ENCODE assay signal across 23 cellular contexts in the genomic region with DNA sequence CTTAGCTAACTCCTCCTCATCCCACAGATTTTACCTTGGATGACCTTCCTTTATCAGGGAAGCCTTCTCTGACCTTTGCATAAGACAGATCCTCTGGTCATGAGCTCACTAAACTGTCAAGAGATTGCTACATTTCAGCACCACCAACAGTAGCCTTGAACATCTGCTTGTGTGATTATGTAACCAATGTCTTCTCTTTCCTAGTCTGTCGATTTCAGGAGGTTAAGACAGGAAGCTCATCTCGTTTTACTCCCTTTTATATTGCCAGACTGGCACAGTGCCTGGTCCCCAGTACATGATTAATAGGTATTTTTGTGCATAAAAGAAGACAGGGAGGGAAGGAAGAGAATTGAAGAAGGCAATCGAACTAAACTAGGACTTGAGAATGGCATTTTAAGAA.
DNase-seq lines count a peak whose midpoint lies in the region; ATAC-seq and TF ChIP-seq lines count a peak whose summit lies in the region.
"Had no signal": no experiment of that assay in that cellular context is flagged by ENCODE, and none has a peak within 500 bp of the region (broad histone marks: within the 10 kb centered on the region; RNA-seq: fewer than 3 reads in every experiment).

No MANE protein-coding gene starts in this region.

- H3F3A ChIP-seq in PC-9 (ENCODE audit: insufficient read depth, low read depth): no peaks in the 10 kb centered on the region

- no peaks in the 10 kb centered on the region for H3K36me3 ChIP-seq in PC-9 (ENCODE audit: low read depth)
- H3K36me3 ChIP-seq: lower lobe of right lung, upper lobe of left lung had no signal

- no peaks in the 10 kb centered on the region; the same call in 1 of the 2 replicates for H3K9me2 ChIP-seq in PC-9 (ENCODE audit: insufficient read depth)

- ATAC-seq in natural killer cell treated with Interleukin-12 subunit alpha and Interleukin-12 subunit beta and Interleukin-15 and Interleukin-18, amount 100 ng/mL, for 72 hours: no peak
- ATAC-seq: activated T-cell treated with anti-CD3 and anti-CD28 coated beads, Interleukin-2, amount 50 U/mL, for 4 hours; foreskin keratinocyte; HepG2; lower lobe of right lung had no signal

- TF ChIP-seq CTCF in NB4 (IDR thresholded peaks at IDR 0.05; ENCODE audit: low read depth, low read length) (no peak), PC-9 (conservative IDR thresholded peaks at IDR 0.05) (no peak)

- POLR2A ChIA-PET in PC-9 (lab: Charles Lee; ENCODE audit: unreplicated experiment): no interaction called here

- no peak overlapping the region for H3K4me3 Mint-ChIP-seq in natural killer cell treated with Interleukin-12 subunit alpha and Interleukin-12 subunit beta and Interleukin-15 and Interleukin-18, amount 100 ng/mL, for 72 hours
- H3K4me3 Mint-ChIP-seq: activated T-cell treated with anti-CD3 and anti-CD28 coated beads, Interleukin-2, amount 50 U/mL, for 4 hours; HFFc6 had no signal

- no peak overlapping the region for H3K27ac Mint-ChIP-seq in natural killer cell treated with Interleukin-12 subunit alpha and Interleukin-12 subunit beta and Interleukin-15 and Interleukin-18, amount 100 ng/mL, for 72 hours
- H3K27ac Mint-ChIP-seq: HFFc6 had no signal

- no peak overlapping the region for H3K4me2 ChIP-seq in PC-9

- BruUV-seq in PC-9 (replicated peaks; lab: Mats Ljungman, UMichigan): no TSS peak

- H3K4me1 Mint-ChIP-seq in natural killer cell treated with Interleukin-12 subunit alpha and Interleukin-12 subunit beta and Interleukin-15 and Interleukin-18, amount 100 ng/mL, for 72 hours (ENCODE audit: low read depth in 2 of 2): peaks cover 0 to 4% of the 10 kb centered on the region in 2 donors

- intact Hi-C loops in PC-9 (cut with micrococcal nuclease; ENCODE audit: unreplicated experiment): no loop called here

- H3K27ac ChIP-seq in PC-9: no peak overlapping the region
- H3K27ac ChIP-seq: foreskin keratinocyte, lower lobe of right lung, upper lobe of left lung had no signal

- no peaks in the 10 kb centered on the region for H3K79me2 ChIP-seq in PC-9 (ENCODE audit: low read depth)

- H3K27me3 Mint-ChIP-seq in natural killer cell treated with Interleukin-12 subunit alpha and Interleukin-12 subunit beta and Interleukin-15 and Interleukin-18, amount 100 ng/mL, for 72 hours: peaks cover 0 to 7% of the 10 kb centered on the region in 2 donors

- no peaks in the 10 kb centered on the region for H3K36me3 Mint-ChIP-seq in natural killer cell treated with Interleukin-12 subunit alpha and Interleukin-12 subunit beta and Interleukin-15 and Interleukin-18, amount 100 ng/mL, for 72 hours

- in situ Hi-C loops in KBM-7 (cut with MboI; ENCODE audit: low pct_unique_long_range_greater_than_20kb, low sequenced_read_pairs): no loop called here

- no peaks in the 10 kb centered on the region for H3K4me1 ChIP-seq in PC-9 (replicated peaks; ENCODE audit: insufficient read depth)
- H3K4me1 ChIP-seq: Caco-2, foreskin keratinocyte, lower lobe of right lung, upper lobe of left lung had no signal

- H3K27me3 ChIP-seq in PC-9 (ENCODE audit: insufficient read depth, low read depth): no peaks in the 10 kb centered on the region
- H3K27me3 ChIP-seq: foreskin keratinocyte, upper lobe of left lung had no signal

- no peaks in the 10 kb centered on the region for H3K9me3 Mint-ChIP-seq in natural killer cell treated with Interleukin-12 subunit alpha and Interleukin-12 subunit beta and Interleukin-15 and Interleukin-18, amount 100 ng/mL, for 72 hours
- H3K9me3 Mint-ChIP-seq: activated T-cell treated with anti-CD3 and anti-CD28 coated beads, Interleukin-2, amount 50 U/mL, for 4 hours had no signal

- no peaks in the 10 kb centered on the region for H3K9me3 ChIP-seq in PC-9 (ENCODE audit: insufficient read depth, low read depth)
- H3K9me3 ChIP-seq: Caco-2, lower lobe of right lung, upper lobe of left lung had no signal

- TF ChIP-seq POLR2A in NB4 (IDR thresholded peaks at IDR 0.05; ENCODE audit: extremely low read depth, insufficient read length): peak; percentile 53

- peak overlapping the region; percentile 6 for H3K4me3 ChIP-seq in NB4 (ENCODE audit: low read depth, low read length)
- H3K4me3 ChIP-seq in PC-9: no peak overlapping the region
- H3K4me3 ChIP-seq: lower lobe of right lung, upper lobe of left lung had no signal

- peak overlapping the region; percentile 42; the same call in 1 of the 2 replicates for H2AFZ ChIP-seq in PC-9

- peak; percentile 3 for DNase-seq in KBM-7
- peak; percentile 91 for DNase-seq in NB4 (ENCODE audit: low read depth)
- DNase-seq in PC-9: no peak
- peak; percentile 2 for DNase-seq in kidney tubule cell (ENCODE audit: low spot score)
- no peak for DNase-seq in HuH-7.5 (ENCODE audit: low spot score)
- DNase-seq in natural killer cell treated with Interleukin-12 subunit alpha and Interleukin-12 subunit beta and Interleukin-15 and Interleukin-18, amount 100 ng/mL, for 72 hours (ENCODE audit: low spot score): no peak
- DNase-seq in NCI-H510A treated with DMSO at 0.1 percent for 48 hours (lab: John Stamatoyannopoulos, UW): no peak
- DNase-seq: activated CD8-positive, alpha-beta memory T cell treated with anti-CD3 and anti-CD28 coated beads for 24 hours; activated naive CD4-positive, alpha-beta T cell treated with Interleukin-2 at 50 U/mL for 16 hours; activated T-cell treated with anti-CD3 and anti-CD28 coated beads, Interleukin-2, amount 50 U/mL, for 4 hours; aorta; Caco-2; central memory CD4-positive, alpha-beta T cell; erythroblast; HFFc6; hippocampal formation; lower lobe of right lung; NCI-H1048; NCI-H2081; stimulated activated CD4-positive, alpha-beta T cell treated with anti-CD3 and anti-CD28 coated beads, Interleukin-4, amount 100 ng/mL, for 1 hour; upper lobe of left lung had no signal

- H4K20me1 ChIP-seq in PC-9 (ENCODE audit: insufficient read depth): no peaks in the 10 kb centered on the region

- CTCF ChIA-PET in PC-9 (lab: Charles Lee): no interaction called here

Comparison
In these comparisons a context has a peak if more than half of its experiments do, and no peak if none do; other contexts are left out.
1. DNase-seq: peak in KBM-7 (single experiment), NB4 (single experiment) and kidney tubule cell (single experiment); none in PC-9 (0 of 2), HuH-7.5 (single experiment), natural killer cell treated with Interleukin-12 subunit alpha and Interleukin-12 subunit beta and Interleukin-15 and Interleukin-18, amount 100 ng/mL, for 72 hours (single experiment) and NCI-H510A treated with DMSO at 0.1 percent for 48 hours (single experiment).